8 cellular contexts compared by ENCODE assay signal in genomic region chr17:2179615-2180295, GRCh38.
A peak's percentile ranks its signal among the peaks of the same experiment; 100 is the strongest.
DNase-seq lines count a peak whose midpoint lies in the region; ATAC-seq and TF ChIP-seq lines count a peak whose summit lies in the region.

No MANE protein-coding gene starts in this region.

- ATAC-seq in GM18870 (IDR thresholded peaks at IDR 0.05; ENCODE audit: unreplicated experiment) (no peak), HG03196 (IDR thresholded peaks at IDR 0.05; ENCODE audit: unreplicated experiment) (no peak), HG03354 (IDR thresholded peaks at IDR 0.05; ENCODE audit: poor library complexity, severe bottlenecking, unreplicated experiment) (no peak)

- WGBS in esophagus, 2 donors = 26 to 30% methylated on average over 9 of the region's 9 CpGs
- WGBS in neuronal stem cell (ENCODE audit: extremely low coverage in 2 of 2, insufficient read length in 2 of 2, insufficient replicate concordance in 1 of 2), 2 donors = no CpG with 5 or more reads among the region's 9 CpGs

- no peak overlapping the region for H3K18ac ChIP-seq in neuronal stem cell (ENCODE audit: low read length)

- H3K79me1 ChIP-seq in neuronal stem cell (ENCODE audit: low read depth, low read length) = peaks cover 3% of the 10 kb centered on the region

- no peak overlapping the region for H3K4me3 ChIP-seq in AG10803 (ENCODE audit: low read length)
- no peak overlapping the region for H3K4me3 ChIP-seq in esophagus (ENCODE audit: low read depth in 1 of 2, low read length in 2 of 2)
- H3K4me3 ChIP-seq in neuronal stem cell (ENCODE audit: low read length in 2 of 2) = no peak overlapping the region

- H2BK15ac ChIP-seq in neuronal stem cell (ENCODE audit: low read length) = no peak overlapping the region

- H3K9me3 ChIP-seq in esophagus (ENCODE audit: control insufficient read depth in 2 of 2, insufficient read depth in 1 of 2, low read depth in 1 of 2, low read length in 1 of 2) (no peaks in the 10 kb centered on the region), neuronal stem cell (replicated peaks in 1 of 2; ENCODE audit: control insufficient read depth in 2 of 2, insufficient read depth in 1 of 2, low read depth in 1 of 2, low read length in 2 of 2) (no peaks in the 10 kb centered on the region)

- H2BK5ac ChIP-seq in neuronal stem cell (ENCODE audit: low read length) = no peak overlapping the region

- no peak overlapping the region for H2AK5ac ChIP-seq in neuronal stem cell (ENCODE audit: low read depth, low read length)

- in situ Hi-C loops in GM13976 (cut with MboI; ENCODE audit: low sequenced_read_pairs, unreplicated experiment) = no loop called here

- H3K27ac ChIP-seq in esophagus (ENCODE audit: low read depth in 2 of 2, low read length in 1 of 2) (peak overlapping the region; percentile 65), neuronal stem cell (replicated peaks; ENCODE audit: low read length) (no peak overlapping the region)

- TF ChIP-seq CTCF in AG10803 (conservative IDR thresholded peaks at IDR 0.05; ENCODE audit: low read length) (no peak), GM13976 (IDR thresholded peaks at IDR 0.05; ENCODE audit: borderline replicate concordance, control extremely low read depth, extremely low read depth, insufficient read depth, missing control alignments) (no peak)

- H2BK120ac ChIP-seq in neuronal stem cell (ENCODE audit: low read depth, low read length) = no peak overlapping the region

- peaks cover 0 to 19% of the 10 kb centered on the region in 2 donors for H3K4me1 ChIP-seq in esophagus (ENCODE audit: control insufficient read depth in 2 of 2, insufficient read depth in 2 of 2, low read length in 1 of 2)
- peaks cover 15% of the 10 kb centered on the region in 2 donors for H3K4me1 ChIP-seq in neuronal stem cell (ENCODE audit: control insufficient read depth in 2 of 2, insufficient read depth in 1 of 2, low read depth in 1 of 2, low read length in 2 of 2)

- H2BK12ac ChIP-seq in neuronal stem cell (ENCODE audit: low read length) = no peak overlapping the region

- peak; percentile 97 for DNase-seq in AG10803 (ENCODE audit: low read depth)
- peak; percentile 90 for DNase-seq in NCI-H2171 treated with DMSO at 0.1 percent for 48 hours (lab: John Stamatoyannopoulos, UW)
- no peak for DNase-seq in neuronal stem cell (ENCODE audit: low spot score)
- DNase-seq in GM13976 (ENCODE audit: low spot score) = no peak

- no peak overlapping the region for H2AFZ ChIP-seq in neuronal stem cell (ENCODE audit: low read length)

- H3K36me3 ChIP-seq in esophagus (ENCODE audit: control insufficient read depth in 2 of 2, insufficient read depth in 2 of 2, low read length in 1 of 2) (peaks cover 0 to 7% of the 10 kb centered on the region in 2 donors), neuronal stem cell (replicated peaks in 1 of 2; ENCODE audit: control insufficient read depth in 2 of 2, insufficient read depth in 2 of 2, low read length in 2 of 2) (peaks cover 6 to 92% of the 10 kb centered on the region in 2 donors)

- no peak overlapping the region for H4K8ac ChIP-seq in neuronal stem cell (ENCODE audit: low read depth, low read length)

- H3K27me3 ChIP-seq in esophagus (ENCODE audit: control insufficient read depth in 1 of 2, insufficient read depth in 2 of 2, low read length in 2 of 2) (no peaks in the 10 kb centered on the region), neuronal stem cell (ENCODE audit: control insufficient read depth in 3 of 3, insufficient read depth in 3 of 3, low read depth in 1 of 3, low read length in 3 of 3) (no peaks in the 10 kb centered on the region)

- no peak overlapping the region for H3K4me2 ChIP-seq in neuronal stem cell (ENCODE audit: insufficient read depth, low read length, poor library complexity, severe bottlenecking)

- no peak overlapping the region for H4K91ac ChIP-seq in neuronal stem cell (ENCODE audit: low read depth, low read length, poor library complexity)

- H3K4ac ChIP-seq in neuronal stem cell (ENCODE audit: low read length) = no peak overlapping the region

- H3K23ac ChIP-seq in neuronal stem cell (ENCODE audit: low read depth, low read length, poor library complexity) = no peak overlapping the region

- no peak overlapping the region for H3K9ac ChIP-seq in neuronal stem cell (ENCODE audit: low read depth, low read length, poor library complexity)

- H3K14ac ChIP-seq in neuronal stem cell (ENCODE audit: low read length) = peak overlapping the region; percentile 49

Comparison
In these comparisons a context has a peak if more than half of its experiments do, and no peak if none do; other contexts are left out.
1. DNase-seq: peak in AG10803 (single experiment) and NCI-H2171 treated with DMSO at 0.1 percent for 48 hours (single experiment); none in neuronal stem cell (single experiment) and GM13976 (single experiment).